In the genomic region with DNA sequence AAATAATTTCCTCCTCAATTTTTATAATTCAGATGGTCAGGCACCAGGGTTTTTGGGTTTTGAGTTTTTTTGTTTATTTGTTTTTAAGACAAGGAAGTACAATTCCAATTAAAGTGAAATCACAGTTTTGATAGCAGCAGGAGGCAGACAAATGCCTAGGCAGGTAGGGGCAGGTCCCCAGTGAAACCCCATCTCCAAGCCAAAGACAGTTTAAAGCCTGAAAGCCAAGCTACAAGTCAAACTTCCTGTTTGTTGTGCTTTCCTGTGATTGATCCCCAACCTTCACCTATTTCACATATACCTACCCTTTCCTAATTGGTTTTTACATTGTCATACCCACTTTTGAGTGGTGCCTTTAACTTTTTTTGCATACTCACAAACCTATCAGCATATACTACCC, we compare ENCODE assay signal across 27 cellular contexts.
"Had no signal": no experiment of that assay in that cellular context is flagged by ENCODE, and none has a peak within 500 bp of the region (broad histone marks: within the 10 kb centered on the region; RNA-seq: fewer than 3 reads in every experiment).

No MANE protein-coding gene starts in this region.

- H3K4me1 ChIP-seq: gastroesophageal sphincter, heart left ventricle, lower lobe of right lung, neural progenitor cell, prostate gland, right atrium auricular region, thyroid gland had no signal

- ATAC-seq: effector memory CD8-positive, alpha-beta T cell; gastroesophageal sphincter; heart left ventricle; left ventricle myocardium superior; lower lobe of right lung; mucosa of descending colon; natural killer cell treated with Interleukin-12 subunit alpha and Interleukin-12 subunit beta and Interleukin-15 and Interleukin-18, amount 100 ng/mL, for 72 hours; sciatic nerve; stimulated activated naive CD8-positive, alpha-beta T cell treated with anti-CD3 and anti-CD28 coated beads, Interleukin-15, amount 100 ng/mL, for 72 hours had no signal

- H3K27me3 ChIP-seq: cardiac muscle cell, gastroesophageal sphincter, heart left ventricle, neural progenitor cell, right atrium auricular region, thyroid gland had no signal

- H3K4me2 ChIP-seq: neural progenitor cell, smooth muscle cell had no signal

- H3K9me3 ChIP-seq: gastroesophageal sphincter, lower lobe of right lung, mucosa of descending colon, prostate gland, right atrium auricular region, thyroid gland had no signal

- H3K4me3 ChIP-seq: cardiac muscle cell, gastroesophageal sphincter, heart left ventricle, lower lobe of right lung, mucosa of descending colon, neural progenitor cell, prostate gland, right atrium auricular region, smooth muscle cell, thyroid gland had no signal

- H2AFZ ChIP-seq: neural progenitor cell had no signal

- DNase-seq: cortex of kidney; effector memory CD8-positive, alpha-beta T cell; heart left ventricle; hippocampal formation; immature natural killer cell; islet precursor cell; left ventricle myocardium superior; lower lobe of right lung; mucosa of descending colon; naive B cell; stimulated activated CD4-positive, alpha-beta T cell treated with anti-CD3 and anti-CD28 coated beads, Interleukin-12 subunit alpha, Interleukin-12 subunit beta, amount 100 ng/mL, for 4 hours; stimulated activated CD4-positive, alpha-beta T cell treated with anti-CD3 and anti-CD28 coated beads, Interleukin-1b, Interleukin-23, amount 100 ng/mL, for 48 hours; stimulated activated CD4-positive, alpha-beta T cell treated with anti-CD3 and anti-CD28 coated beads, Interleukin-4, amount 100 ng/mL, for 1 hour; stimulated activated CD8-positive, alpha-beta memory T cell treated with anti-CD3 and anti-CD28 coated beads, Interleukin-4, amount 100 ng/mL, for 48 hours; stimulated activated naive CD4-positive, alpha-beta T cell; stimulated activated naive CD8-positive, alpha-beta T cell treated with anti-CD3 and anti-CD28 coated beads, Interleukin-15, amount 100 ng/mL, for 72 hours; thyroid gland; trophoblast cell had no signal

- H3K36me3 ChIP-seq: cardiac muscle cell, gastroesophageal sphincter, heart left ventricle, lower lobe of right lung, neural progenitor cell, prostate gland, right atrium auricular region, thyroid gland had no signal

- H3K27ac ChIP-seq: cardiac muscle cell, gastroesophageal sphincter, heart left ventricle, lower lobe of right lung, neural progenitor cell, prostate gland, right atrium auricular region, thyroid gland had no signal

- H3K9ac ChIP-seq: neural progenitor cell had no signal

- FAIRE-seq: endometrium had no signal
